ENCODE assay signal across 8 cellular contexts in the genomic region with DNA sequence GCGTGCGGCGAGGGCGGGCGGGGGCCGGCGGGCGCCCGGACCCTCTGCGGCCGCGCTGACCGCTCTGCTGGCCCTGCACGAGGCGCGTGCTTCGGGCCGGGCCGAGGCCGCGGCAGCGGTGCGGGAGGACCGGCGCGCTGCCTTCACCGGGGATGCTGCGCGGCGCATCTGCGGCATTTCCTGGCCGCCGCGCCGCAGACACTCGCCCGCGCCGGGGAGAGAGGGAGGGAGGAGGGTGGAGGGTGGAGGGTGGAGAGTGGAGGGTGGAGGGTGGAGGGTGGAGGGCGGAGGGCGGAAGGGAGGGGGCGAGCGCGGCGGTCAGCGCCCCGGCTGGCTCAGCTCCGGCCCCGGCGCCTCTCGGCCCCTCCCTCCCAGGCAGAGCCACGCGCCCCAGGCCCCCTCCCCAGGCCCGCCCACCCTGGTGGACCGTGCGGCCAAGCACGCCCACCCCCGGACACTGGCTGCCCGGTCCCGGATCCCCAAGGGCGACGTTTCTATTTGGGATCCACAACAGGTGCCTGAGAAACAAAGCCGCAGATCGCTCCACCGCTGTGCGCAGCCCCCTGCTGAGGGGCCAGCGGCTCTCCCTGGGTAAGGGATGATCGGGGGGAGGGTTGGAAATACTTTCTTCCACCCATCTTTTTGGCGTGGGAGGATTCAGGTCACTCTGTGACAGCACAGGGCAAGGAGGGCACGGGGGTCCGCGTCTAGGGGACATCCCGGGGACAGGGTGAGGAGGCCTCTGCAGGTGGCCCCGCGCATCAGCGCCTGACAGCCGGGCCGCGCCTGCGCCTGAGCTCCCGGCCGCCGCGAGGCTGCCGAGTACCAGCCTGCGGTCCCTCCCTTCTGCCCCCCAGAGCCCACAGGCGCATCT.
DNase-seq lines count a peak whose midpoint lies in the region; ATAC-seq and TF ChIP-seq lines count a peak whose summit lies in the region.

No MANE protein-coding gene starts in this region.

- H3K27me3 Mint-ChIP-seq in activated CD4-positive, alpha-beta T cell treated with anti-CD3 and anti-CD28 coated beads for 36 hours = peaks cover 47% of the 10 kb centered on the region

- POLR2A ChIA-PET in activated CD4-positive, alpha-beta T cell treated with anti-CD3 and anti-CD28 coated beads for 36 hours (lab: Charles Lee) = no interaction called here

- no peaks in the 10 kb centered on the region for H3K36me3 Mint-ChIP-seq in activated CD4-positive, alpha-beta T cell treated with anti-CD3 and anti-CD28 coated beads for 36 hours (ENCODE audit: low read depth)

- no peak for TF ChIP-seq POLR2A in lower leg skin (IDR thresholded peaks at IDR 0.05)

- CTCF ChIA-PET in activated CD4-positive, alpha-beta T cell treated with anti-CD3 and anti-CD28 coated beads for 36 hours (lab: Charles Lee) = interaction anchor here (0.8 to 1.4 kb wide), 5 partner anchors 36 to 198 kb away, joined by 3 to 5 read pairs (median 3); no protein-coding TSS in a partner anchor

- H3K4me3 Mint-ChIP-seq in activated CD4-positive, alpha-beta T cell treated with anti-CD3 and anti-CD28 coated beads for 36 hours = peak overlapping the region; percentile 68

- no peaks in the 10 kb centered on the region for H3K9me3 Mint-ChIP-seq in activated CD4-positive, alpha-beta T cell treated with anti-CD3 and anti-CD28 coated beads for 36 hours (ENCODE audit: low read depth)

- peak; percentile 82 for ATAC-seq in GM18868 (IDR thresholded peaks at IDR 0.05; ENCODE audit: unreplicated experiment)
- ATAC-seq in HG03066 (IDR thresholded peaks at IDR 0.05; ENCODE audit: low read depth, unreplicated experiment) = peak; percentile 57
- peak; percentile 97 for ATAC-seq in activated CD4-positive, alpha-beta T cell treated with anti-CD3 and anti-CD28 coated beads for 36 hours

- peak overlapping the region; percentile 83 for H3K4me3 ChIP-seq in AG10803 (ENCODE audit: low read length)
- H3K4me3 ChIP-seq in lower leg skin (ENCODE audit: low read depth, poor library complexity, severe bottlenecking) = peak overlapping the region; percentile 66

- intact Hi-C loops in activated CD4-positive, alpha-beta T cell treated with anti-CD3 and anti-CD28 coated beads for 36 hours (cut with DNase I, micrococcal nuclease) = loop anchor here in 1 of 2 experiments (2.0 to 5.0 kb wide), 2 partner anchors 109 to 135 kb away; no protein-coding TSS in a partner anchor
- intact Hi-C loops in lower leg skin (cut with DNase I; ENCODE audit: low total_unique reads) = no loop called here

- H3K4me1 Mint-ChIP-seq in activated CD4-positive, alpha-beta T cell treated with anti-CD3 and anti-CD28 coated beads for 36 hours = peaks cover 4% of the 10 kb centered on the region

- TF ChIP-seq CTCF in AG10803 (conservative IDR thresholded peaks at IDR 0.05; ENCODE audit: low read length) = peak; percentile 49
- no peak for TF ChIP-seq CTCF in lower leg skin (IDR thresholded peaks at IDR 0.05)

- H3K27ac Mint-ChIP-seq in activated CD4-positive, alpha-beta T cell treated with anti-CD3 and anti-CD28 coated beads for 36 hours = no peak overlapping the region

- 4 to 6% methylated on average over 19 to 21 of the region's 87 CpGs for WGBS in lower leg skin, 2 donors

- DNase-seq in AG10803 (ENCODE audit: low read depth) (peak; percentile 77), NCI-H226 (peak; percentile 85), dermis microvascular lymphatic vessel endothelial cell (ENCODE audit: low read depth in 2 of 2) (peak; percentile 78 to 92), lower leg skin (ENCODE audit: low spot score in 2 of 2) (peak; percentile 53 to 94)
- DNase-seq in activated CD4-positive, alpha-beta T cell treated with anti-CD3 and anti-CD28 coated beads for 36 hours = peak; percentile 82
- DNase-seq in stimulated activated CD4-positive, alpha-beta T cell treated with anti-CD3 and anti-CD28 coated beads, TNF-alpha, amount 100 ng/mL, for 1 hour (ENCODE audit: low read depth in 3 of 3, low spot score in 1 of 3) = peak in 2 of 3 donors; percentile 5 to 29

Comparison
In these comparisons a context has a peak if more than half of its experiments do, and no peak if none do; other contexts are left out.
1. Peak in every context shown above with its lines: DNase-seq, ATAC-seq and H3K4me3 ChIP-seq.
2. DNase-seq: peak in every context shown above with its lines; median percentile 85 in NCI-H226; 85 in dermis microvascular lymphatic vessel endothelial cell; 82 in activated CD4-positive, alpha-beta T cell treated with anti-CD3 and anti-CD28 coated beads for 36 hours; 77 in AG10803; 74 in lower leg skin; 17 in stimulated activated CD4-positive, alpha-beta T cell treated with anti-CD3 and anti-CD28 coated beads, TNF-alpha, amount 100 ng/mL, for 1 hour.